In the genomic region with DNA sequence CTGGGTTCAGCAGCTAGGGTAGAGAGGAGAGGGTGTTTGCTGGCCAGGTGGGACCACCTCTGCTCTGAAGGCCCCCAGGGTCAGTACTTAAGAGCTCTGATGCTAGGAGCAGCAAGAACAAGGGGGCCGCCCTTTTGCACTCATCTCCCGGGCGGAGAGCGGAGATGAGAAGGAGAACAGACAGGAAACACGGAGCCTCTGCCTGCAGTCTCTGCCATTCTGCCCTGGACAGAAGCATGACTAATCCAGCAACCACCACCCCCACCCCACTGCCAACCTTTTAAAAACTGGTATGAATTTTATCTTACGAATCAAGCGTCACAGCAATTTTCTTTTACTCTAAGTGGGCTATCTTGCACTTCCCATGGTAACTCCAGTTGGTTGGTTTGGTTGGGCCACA, we compare ENCODE assay signal across 13 cellular contexts.
"Had no signal": no experiment of that assay in that cellular context is flagged by ENCODE, and none has a peak within 500 bp of the region (broad histone marks: within the 10 kb centered on the region; RNA-seq: fewer than 3 reads in every experiment).

No MANE protein-coding gene starts in this region.

- H3K9me3 Mint-ChIP-seq: activated CD4-positive, alpha-beta memory T cell treated with anti-CD3 and anti-CD28 coated beads for 36 hours; activated T-cell treated with anti-CD3 and anti-CD28 coated beads, Interleukin-2, amount 50 U/mL, for 72 hours; naive thymus-derived CD4-positive, alpha-beta T cell had no signal

- FAIRE-seq: kidney had no signal

- H3K27ac Mint-ChIP-seq: activated CD4-positive, alpha-beta memory T cell treated with anti-CD3 and anti-CD28 coated beads for 36 hours; activated T-cell treated with anti-CD3 and anti-CD28 coated beads, Interleukin-2, amount 50 U/mL, for 72 hours had no signal

- H3K4me1 Mint-ChIP-seq: naive thymus-derived CD4-positive, alpha-beta T cell had no signal

- DNase-seq: activated CD4-positive, alpha-beta memory T cell treated with anti-CD3 and anti-CD28 coated beads for 36 hours; activated naive CD4-positive, alpha-beta T cell; activated T-cell treated with anti-CD3 and anti-CD28 coated beads, Interleukin-2, amount 50 U/mL, for 72 hours; aorta; esophagus squamous epithelium; foreskin fibroblast; kidney; naive thymus-derived CD4-positive, alpha-beta T cell; stimulated activated CD4-positive, alpha-beta T cell treated with anti-CD3 and anti-CD28 coated beads, Interleukin-4, amount 100 ng/mL, for 1 hour; stimulated activated CD8-positive, alpha-beta memory T cell treated with anti-CD3 and anti-CD28 coated beads, Interleukin-4, amount 100 ng/mL, for 48 hours; stomach; T-helper 9 cell had no signal

- H3K4me3 Mint-ChIP-seq: activated CD4-positive, alpha-beta memory T cell treated with anti-CD3 and anti-CD28 coated beads for 36 hours; activated T-cell treated with anti-CD3 and anti-CD28 coated beads, Interleukin-2, amount 50 U/mL, for 72 hours; naive thymus-derived CD4-positive, alpha-beta T cell had no signal

- ATAC-seq: activated T-cell treated with anti-CD3 and anti-CD28 coated beads, Interleukin-2, amount 50 U/mL, for 72 hours; naive thymus-derived CD4-positive, alpha-beta T cell; sciatic nerve had no signal
